In genomic region chr1:33633019-33633801, GRCh38 we compare ENCODE assay signal across 8 cellular contexts.
DNase-seq lines count a peak whose midpoint lies in the region; FAIRE-seq and TF ChIP-seq lines count a peak whose summit lies in the region.

No MANE protein-coding gene starts in this region.

- CTCF ChIA-PET in AG04450 (lab: Charles Lee): interaction anchor here (0.5 to 6.9 kb wide), 57 partner anchors 9 to 1529 kb away, joined by 3 to 104 read pairs (median 5); no protein-coding TSS in a partner anchor

- 30 to 40% (median 40%) methylated on average over 29 of the region's 29 CpGs for WGBS in ovary, 3 donors
- WGBS in tibial nerve, 2 donors: 31% methylated on average over 19 to 29 of the region's 29 CpGs

- no peaks in the 10 kb centered on the region for H3K36me3 ChIP-seq in ovary
- no peaks in the 10 kb centered on the region for H3K36me3 ChIP-seq in tibial nerve

- FAIRE-seq in GM19239 (lab: Jason Lieb, UNC): peak; percentile 48

- TF ChIP-seq EP300 in ovary (IDR thresholded peaks at IDR 0.05) (no peak), tibial nerve (IDR thresholded peaks at IDR 0.05) (no peak)

- H3K4me3 ChIP-seq in AG04450 (ENCODE audit: low read depth, low read length) (no peak overlapping the region), ovary (no peak overlapping the region), tibial nerve (no peak overlapping the region)

- POLR2A ChIA-PET in AG04450 (lab: Yijun Ruan, JAX): no interaction called here

- H3K4me1 ChIP-seq in ovary (ENCODE audit: insufficient read depth) (no peaks in the 10 kb centered on the region), tibial nerve (peaks cover 0 to 8% (median 0%) of the 10 kb centered on the region in 4 donors)

- peaks cover 4% of the 10 kb centered on the region; the same call in 1 of the 2 replicates for H3K9me3 ChIP-seq in AG04450 (ENCODE audit: control insufficient read depth, insufficient read depth, low read length)
- H3K9me3 ChIP-seq in ovary: no peaks in the 10 kb centered on the region
- H3K9me3 ChIP-seq in tibial nerve: no peaks in the 10 kb centered on the region

- DNase-seq in AG04450 (ENCODE audit: low read depth, low spot score): peak; percentile 75
- DNase-seq in GM19239 (ENCODE audit: insufficient read length, low spot score): peak; percentile 78
- peak; percentile 71 for DNase-seq in MV-4-11 (lab: John Stamatoyannopoulos, UW)
- peak; percentile 78 for DNase-seq in SK-N-DZ (ENCODE audit: low spot score)
- peak; percentile 58 to 82 (median 72) for DNase-seq in activated naive CD4-positive, alpha-beta T cell (lab: John Stamatoyannopoulos, UW)
- peak; percentile 80 for DNase-seq in germinal center (ENCODE audit: low spot score)
- DNase-seq in ovary: peak; percentile 71 to 83 (median 81)
- peak; percentile 86 to 97 for DNase-seq in tibial nerve (ENCODE audit: low spot score in 2 of 2)

- no peak overlapping the region for H3K27ac ChIP-seq in AG04450 (ENCODE audit: low read depth, low read length)
- no peak overlapping the region for H3K27ac ChIP-seq in ovary
- H3K27ac ChIP-seq in tibial nerve: no peak overlapping the region

- H3K27me3 ChIP-seq in AG04450 (ENCODE audit: control insufficient read depth, insufficient read depth, low read length): no peaks in the 10 kb centered on the region
- no peaks in the 10 kb centered on the region for H3K27me3 ChIP-seq in ovary
- H3K27me3 ChIP-seq in tibial nerve: no peaks in the 10 kb centered on the region

- intact Hi-C loops in ovary (cut with DNase I): loop anchor here in 2 of 4 donors (10.0 kb wide), 1 partner anchor 1112 kb away; no protein-coding TSS in a partner anchor

- TF ChIP-seq POLR2A in ovary (IDR thresholded peaks at IDR 0.05): no peak
- TF ChIP-seq POLR2A in tibial nerve (IDR thresholded peaks at IDR 0.05): no peak

- TF ChIP-seq CTCF in AG04450 (IDR thresholded peaks at IDR 0.05; ENCODE audit: low read depth, low read length) (peak; percentile 100), ovary (IDR thresholded peaks at IDR 0.05) (peak; percentile 40 to 62 (median 53)), tibial nerve (IDR thresholded peaks at IDR 0.05) (peak; percentile 76 to 97 (median 92))
